ENCODE assay signal across 4 cellular contexts in the genomic region with DNA sequence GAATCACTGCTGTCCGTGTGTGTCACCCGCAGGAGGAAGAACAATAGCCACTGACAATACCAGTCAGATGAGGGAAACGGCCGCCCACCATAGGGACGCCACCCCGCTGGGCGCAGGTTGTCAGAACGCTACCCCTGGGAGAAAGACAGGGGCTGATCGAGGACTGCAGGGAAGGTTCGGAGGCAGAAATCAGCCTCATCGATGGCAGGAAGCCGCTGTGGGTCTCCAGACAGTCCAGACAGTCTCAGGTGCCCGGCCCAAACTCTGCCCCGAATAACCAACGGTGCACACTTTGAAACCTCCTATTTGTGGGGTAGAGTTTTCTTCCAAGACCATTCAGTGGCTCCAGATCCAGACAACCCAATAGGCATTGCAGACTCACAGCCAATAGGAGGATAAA.
"Had no signal": no experiment of that assay in that cellular context is flagged by ENCODE, and none has a peak within 500 bp of the region (broad histone marks: within the 10 kb centered on the region; RNA-seq: fewer than 3 reads in every experiment).

No MANE protein-coding gene starts in this region.

- DNase-seq: H9, HCEC 1CT, IMR-90 had no signal

- H3K4me3 Mint-ChIP-seq: GM23338, H9 had no signal

- H2AFZ ChIP-seq: GM23338 had no signal

- H3K4me2 ChIP-seq: GM23338 had no signal

- ATAC-seq: GM23338 had no signal

- H3K4me3 ChIP-seq: GM23338 had no signal

- H3K27ac Mint-ChIP-seq: GM23338, H9 had no signal
